In genomic region chr2:107001964-107002696, GRCh38 we compare ENCODE assay signal across 18 cellular contexts.
A peak's percentile ranks its signal among the peaks of the same experiment; 100 is the strongest.
DNase-seq lines count a peak whose midpoint lies in the region; ATAC-seq, FAIRE-seq and TF ChIP-seq lines count a peak whose summit lies in the region.
"Had no signal": no experiment of that assay in that cellular context is flagged by ENCODE, and none has a peak within 500 bp of the region (broad histone marks: within the 10 kb centered on the region; RNA-seq: fewer than 3 reads in every experiment).

No MANE protein-coding gene starts in this region.

- no peak overlapping the region for H3K4me3 Mint-ChIP-seq in activated T-helper 2 cell treated with anti-CD3 and anti-CD28 coated beads, Interferon-gamma antibody, Interleukin-2, Interleukin-4, amounts not matched to agents 10 μg/mL and 5 μg/mL and 100 μg/mL, durations not matched to agents 14 hours and 24 hours and 36 hours (ENCODE audit: low read depth)
- H3K4me3 Mint-ChIP-seq: activated CD4-positive, alpha-beta T cell treated with anti-CD3 and anti-CD28 coated beads for 36 hours; naive thymus-derived CD4-positive, alpha-beta T cell had no signal

- H3K4me3 ChIP-seq in AG04450 (ENCODE audit: low read depth, low read length) = no peak overlapping the region
- H3K4me3 ChIP-seq in kidney epithelial cell (ENCODE audit: low read depth, low read length) = no peak overlapping the region
- no peak overlapping the region for H3K4me3 ChIP-seq in dorsolateral prefrontal cortex
- no peak overlapping the region for H3K4me3 ChIP-seq in gastrocnemius medialis
- H3K4me3 ChIP-seq: psoas muscle had no signal

- in situ Hi-C loops in gastrocnemius medialis (cut with MboI; ENCODE audit: low sequenced_read_pairs in 4 of 4) = no loop called here

- DNase-seq in AG04450 (ENCODE audit: low read depth, low spot score) (peak; percentile 6), HTR-8/SVneo (ENCODE audit: insufficient read length, low spot score) (peak; percentile 9), astrocyte of the hippocampus (ENCODE audit: low read depth, low spot score) (peak; percentile 7), kidney epithelial cell (ENCODE audit: low read depth) (peak; percentile 23), dorsolateral prefrontal cortex (no peak), gastrocnemius medialis (no peak)
- no peak for DNase-seq in activated T-helper 2 cell treated with anti-CD3 and anti-CD28 coated beads, Interferon-gamma antibody, Interleukin-2, Interleukin-4, amounts not matched to agents 10 μg/mL and 5 μg/mL and 100 μg/mL, durations not matched to agents 14 hours and 24 hours and 36 hours (ENCODE audit: low spot score)
- DNase-seq: activated CD4-positive, alpha-beta T cell treated with anti-CD3 and anti-CD28 coated beads for 36 hours; activated naive CD4-positive, alpha-beta T cell; Caco-2; effector CD4-positive, alpha-beta T cell; naive thymus-derived CD4-positive, alpha-beta T cell; NCI-H446; psoas muscle; stimulated activated naive CD8-positive, alpha-beta T cell treated with anti-CD3 and anti-CD28 coated beads, Interleukin-15, Interleukin-2, amounts not matched to agents 100 U/mL and 50 U/mL, for 24 hours; T1000 had no signal

- no peaks in the 10 kb centered on the region; the same call in 1 of the 2 replicates for H3K9me3 ChIP-seq in AG04450 (ENCODE audit: control insufficient read depth, insufficient read depth, low read length)
- no peaks in the 10 kb centered on the region for H3K9me3 ChIP-seq in gastrocnemius medialis
- H3K9me3 ChIP-seq: Caco-2, psoas muscle had no signal

- no peaks in the 10 kb centered on the region for H3K27me3 Mint-ChIP-seq in activated T-helper 2 cell treated with anti-CD3 and anti-CD28 coated beads, Interferon-gamma antibody, Interleukin-2, Interleukin-4, amounts not matched to agents 10 μg/mL and 5 μg/mL and 100 μg/mL, durations not matched to agents 14 hours and 24 hours and 36 hours (ENCODE audit: low read depth)

- CTCF ChIA-PET in AG04450 (lab: Charles Lee) = no interaction called here

- no peaks in the 10 kb centered on the region for H3K4me1 Mint-ChIP-seq in activated T-helper 2 cell treated with anti-CD3 and anti-CD28 coated beads, Interferon-gamma antibody, Interleukin-2, Interleukin-4, amounts not matched to agents 10 μg/mL and 5 μg/mL and 100 μg/mL, durations not matched to agents 14 hours and 24 hours and 36 hours (ENCODE audit: low read depth)
- H3K4me1 Mint-ChIP-seq: activated CD4-positive, alpha-beta T cell treated with anti-CD3 and anti-CD28 coated beads for 36 hours; naive thymus-derived CD4-positive, alpha-beta T cell had no signal

- H3K27ac ChIP-seq in AG04450 (ENCODE audit: low read depth, low read length) (no peak overlapping the region), dorsolateral prefrontal cortex (peak overlapping the region in 3 of 59 donors; percentile 8 to 54 (median 30)), gastrocnemius medialis (no peak overlapping the region)
- H3K27ac ChIP-seq: psoas muscle had no signal

- no peak for ATAC-seq in gastrocnemius medialis
- ATAC-seq in GM21717 (IDR thresholded peaks at IDR 0.05; ENCODE audit: unreplicated experiment) = no peak
- ATAC-seq: activated CD4-positive, alpha-beta T cell treated with anti-CD3 and anti-CD28 coated beads for 36 hours; naive thymus-derived CD4-positive, alpha-beta T cell; psoas muscle; stimulated activated naive CD8-positive, alpha-beta T cell treated with anti-CD3 and anti-CD28 coated beads, Interleukin-15, Interleukin-2, amounts not matched to agents 100 U/mL and 50 U/mL, for 24 hours had no signal

- no peaks in the 10 kb centered on the region for H3K36me3 Mint-ChIP-seq in activated T-helper 2 cell treated with anti-CD3 and anti-CD28 coated beads, Interferon-gamma antibody, Interleukin-2, Interleukin-4, amounts not matched to agents 10 μg/mL and 5 μg/mL and 100 μg/mL, durations not matched to agents 14 hours and 24 hours and 36 hours (ENCODE audit: low read depth)
- H3K36me3 Mint-ChIP-seq: naive thymus-derived CD4-positive, alpha-beta T cell had no signal

- POLR2A ChIA-PET in AG04450 (lab: Yijun Ruan, JAX) = interaction anchor here (0.9 kb wide), 1 partner anchor 24 kb away, joined by 4 read pairs; no protein-coding TSS in a partner anchor

- no peak for TF ChIP-seq CTCF in AG04450 (IDR thresholded peaks at IDR 0.05; ENCODE audit: low read depth, low read length)
- no peak for TF ChIP-seq CTCF in kidney epithelial cell (IDR thresholded peaks at IDR 0.05; ENCODE audit: insufficient read depth, low read length, poor library complexity, severe bottlenecking)
- TF ChIP-seq CTCF in dorsolateral prefrontal cortex (IDR thresholded peaks at IDR 0.05 in 54 of 56, conservative IDR thresholded peaks at IDR 0.05 in 2 of 56; ENCODE audit: low read depth in 1 of 56, partially characterized antibody in 56 of 56) = no peak
- TF ChIP-seq CTCF in gastrocnemius medialis (IDR thresholded peaks at IDR 0.05 in 4 of 5, conservative IDR thresholded peaks at IDR 0.05 in 1 of 5) = no peak

- TF ChIP-seq POLR2A in gastrocnemius medialis (IDR thresholded peaks at IDR 0.05) = no peak

- no peak overlapping the region for H3K27ac Mint-ChIP-seq in activated T-helper 2 cell treated with anti-CD3 and anti-CD28 coated beads, Interferon-gamma antibody, Interleukin-2, Interleukin-4, amounts not matched to agents 10 μg/mL and 5 μg/mL and 100 μg/mL, durations not matched to agents 14 hours and 24 hours and 36 hours
- H3K27ac Mint-ChIP-seq: activated CD4-positive, alpha-beta T cell treated with anti-CD3 and anti-CD28 coated beads for 36 hours; naive thymus-derived CD4-positive, alpha-beta T cell had no signal

- no peak for FAIRE-seq in HTR-8/SVneo (lab: Jason Lieb, UNC)
- FAIRE-seq: H54 had no signal

- H3K27me3 ChIP-seq in AG04450 (ENCODE audit: control insufficient read depth, insufficient read depth, low read length) (peaks cover 5% of the 10 kb centered on the region), kidney epithelial cell (ENCODE audit: control insufficient read depth, insufficient read depth, low read length) (no peaks in the 10 kb centered on the region), dorsolateral prefrontal cortex (no peaks in the 10 kb centered on the region), gastrocnemius medialis (no peaks in the 10 kb centered on the region)

- intact Hi-C loops in activated T-helper 2 cell treated with anti-CD3 and anti-CD28 coated beads, Interferon-gamma antibody, Interleukin-2, Interleukin-4, amounts not matched to agents 10 μg/mL and 5 μg/mL and 100 μg/mL, durations not matched to agents 14 hours and 24 hours and 36 hours (cut with micrococcal nuclease) = no loop called here
- intact Hi-C loops in dorsolateral prefrontal cortex (cut with DNase I) = no loop called here
- intact Hi-C loops in gastrocnemius medialis (cut with DNase I; ENCODE audit: low total_unique reads) = no loop called here

- H3K4me1 ChIP-seq in gastrocnemius medialis = peaks cover 0 to under 1% of the 10 kb centered on the region in 2 donors
- H3K4me1 ChIP-seq: Caco-2 had no signal

- no peaks in the 10 kb centered on the region for H3K9me3 Mint-ChIP-seq in activated T-helper 2 cell treated with anti-CD3 and anti-CD28 coated beads, Interferon-gamma antibody, Interleukin-2, Interleukin-4, amounts not matched to agents 10 μg/mL and 5 μg/mL and 100 μg/mL, durations not matched to agents 14 hours and 24 hours and 36 hours

- no peaks in the 10 kb centered on the region for H3K36me3 ChIP-seq in kidney epithelial cell (ENCODE audit: control insufficient read depth, insufficient read depth, low read length)
- H3K36me3 ChIP-seq in gastrocnemius medialis = no peaks in the 10 kb centered on the region

Comparison
In these comparisons a context has a peak if more than half of its experiments do, and no peak if none do; other contexts are left out.
1. DNase-seq: peak in AG04450 (single experiment), HTR-8/SVneo (single experiment), astrocyte of the hippocampus (single experiment) and kidney epithelial cell (single experiment); none in activated T-helper 2 cell treated with anti-CD3 and anti-CD28 coated beads, Interferon-gamma antibody, Interleukin-2, Interleukin-4, amounts not matched to agents 10 μg/mL and 5 μg/mL and 100 μg/mL, durations not matched to agents 14 hours and 24 hours and 36 hours (single experiment), dorsolateral prefrontal cortex (0 of 10) and gastrocnemius medialis (0 of 2).